ENCODE assay signal across 30 cellular contexts in the genomic region with DNA sequence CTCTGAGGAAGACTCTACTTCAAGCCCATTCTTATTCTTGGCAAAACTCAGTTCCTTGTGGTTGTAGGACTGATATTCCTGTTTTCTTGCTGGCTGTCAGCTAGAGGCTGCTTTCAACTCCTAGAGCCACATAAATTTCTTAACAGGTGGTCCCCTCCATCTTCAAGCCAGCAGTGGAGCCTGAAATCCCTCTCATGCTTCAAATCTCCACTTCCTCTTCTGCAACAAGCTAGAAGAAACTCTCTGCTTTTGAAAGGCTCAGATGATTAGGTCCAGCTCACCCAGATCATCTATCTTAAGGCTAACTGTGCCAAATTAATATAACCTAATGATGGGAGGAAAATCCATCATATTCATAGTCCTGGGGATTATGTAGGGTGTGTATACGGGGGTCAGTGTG. TPM values are rescaled to one million over a fixed set of nuclear protein-coding genes. Genes with fewer than 3 reads are reported as not detected.
"Had no signal": no experiment of that assay in that cellular context is flagged by ENCODE, and none has a peak within 500 bp of the region (broad histone marks: within the 10 kb centered on the region; RNA-seq: fewer than 3 reads in every experiment).

No MANE protein-coding gene starts in this region.

- H3K27me3 ChIP-seq: brain microvascular endothelial cell, SJCRH30 had no signal

- DNase-seq: activated B cell treated with CpG ODN at 0.5 μM for 24 hours; activated CD4-positive, alpha-beta memory T cell treated with anti-CD3 and anti-CD28 coated beads for 36 hours; activated CD4-positive, alpha-beta T cell treated with anti-CD3 and anti-CD28 coated beads for 4 hours; activated CD4-positive, alpha-beta T cell treated with anti-CD3 and anti-CD28 coated beads, Interleukin-2, amount 50 U/mL, for 1 hour; activated CD4-positive, CD25-positive, alpha-beta regulatory T cell treated with anti-CD3 and anti-CD28 coated beads, Interleukin-2, amount 50 U/mL, for 72 hours; activated CD8-positive, alpha-beta memory T cell treated with anti-CD3 and anti-CD28 coated beads, Interleukin-2, amount 50 U/mL, for 4 hours; activated naive CD4-positive, alpha-beta T cell; activated naive CD4-positive, alpha-beta T cell treated with anti-CD3 and anti-CD28 coated beads, Interleukin-2, amount 50 U/mL, for 16 hours; activated naive CD8-positive, alpha-beta T cell treated with anti-CD3 and anti-CD28 coated beads for 36 hours; activated T-cell treated with anti-CD3 and anti-CD28 coated beads for 4 hours; activated T-cell treated with anti-CD3 and anti-CD28 coated beads, Interleukin-2, amount 50 U/mL, for 4 hours; amniotic stem cell; aorta; brain microvascular endothelial cell; central memory CD4-positive, alpha-beta T cell; KG1; MM.1S; NCI-H1105; NCI-H1417 treated with DMSO at 0.1 percent for 48 hours; NCI-H1694; NCI-H1930; NCI-H2081 treated with DMSO at 0.1 percent for 48 hours; NCI-H345; NCI-H524 treated with DMSO at 0.1 percent for 48 hours; SHP77; SJCRH30 had no signal

- H3K4me3 ChIP-seq: SJCRH30, SK-N-MC had no signal

- H3K36me3 ChIP-seq: brain microvascular endothelial cell, SJCRH30 had no signal

- H3K27ac ChIP-seq: brain microvascular endothelial cell, SJCRH30, SK-N-MC had no signal

- ATAC-seq: activated T-cell treated with anti-CD3 and anti-CD28 coated beads, Interleukin-2, amount 50 U/mL, for 4 hours; Panc1 had no signal

RNA-seq across cellular contexts. Expression of gene CD34, which starts 43.2 kb away (rescaled TPM):
- total RNA-seq: activated B cell treated with CpG ODN at 0.5 μM for 24 hours; activated CD4-positive, alpha-beta memory T cell treated with anti-CD3 and anti-CD28 coated beads for 36 hours; activated T-helper 1 cell treated with anti-CD3 and anti-CD28 coated beads, Interleukin-12 subunit alpha, Interleukin-12 subunit beta, Interleukin-2, Interleukin-4 antibody, amounts not matched to agents 30 ng/mL and 10 ng/mL and 1 ng/mL, durations not matched to agents 14 hours and 24 hours and 36 hours; NCI-H460 had no signal
